In genomic region chr16:24988137-24988535, GRCh38 we compare ENCODE assay signal across 10 cellular contexts. TPM values are rescaled to one million over a fixed set of nuclear protein-coding genes. Genes with fewer than 3 reads are reported as not detected.
DNase-seq lines count a peak whose midpoint lies in the region; ATAC-seq and TF ChIP-seq lines count a peak whose summit lies in the region.
"Had no signal": no experiment of that assay in that cellular context is flagged by ENCODE, and none has a peak within 500 bp of the region (broad histone marks: within the 10 kb centered on the region; RNA-seq: fewer than 3 reads in every experiment).

No MANE protein-coding gene starts in this region.

- H3K4me1 ChIP-seq in Caco-2 (peaks cover 64% of the 10 kb centered on the region), esophagus squamous epithelium (peaks cover 22 to 100% (median 49%) of the 10 kb centered on the region in 3 donors), gastrocnemius medialis (peaks cover 95 to 96% of the 10 kb centered on the region in 2 donors), upper lobe of right lung (peaks cover 71% of the 10 kb centered on the region)

- no peaks in the 10 kb centered on the region for H3K36me3 ChIP-seq in Caco-2 (ENCODE audit: control insufficient read depth, insufficient read depth, low read length)
- H3K36me3 ChIP-seq in SK-N-MC (ENCODE audit: insufficient read depth, low read length) = no peaks in the 10 kb centered on the region
- H3K36me3 ChIP-seq in esophagus squamous epithelium = no peaks in the 10 kb centered on the region
- no peaks in the 10 kb centered on the region for H3K36me3 ChIP-seq in gastrocnemius medialis
- H3K36me3 ChIP-seq in upper lobe of right lung = no peaks in the 10 kb centered on the region

- intact Hi-C loops in Caco-2 (cut with micrococcal nuclease; ENCODE audit: unreplicated experiment) (loop anchor here (2.0 to 5.0 kb wide), 3 partner anchors 37 to 119 kb away; no protein-coding TSS in a partner anchor), esophagus squamous epithelium (cut with DNase I) (no loop called here), gastrocnemius medialis (cut with DNase I; ENCODE audit: low total_unique reads) (loop anchor here (2.0 to 10.0 kb wide), 2 partner anchors 27 to 243 kb away; partner anchors contain the start of gene ARHGAP17), upper lobe of right lung (cut with DNase I) (no loop called here)

- no TSS peak for BruUV-seq in Caco-2 (replicated peaks; lab: Mats Ljungman, UMichigan)

- peaks cover 51% of the 10 kb centered on the region for H3K4me1 Mint-ChIP-seq in Caco-2 (ENCODE audit: low read depth, unreplicated experiment)

- in situ Hi-C loops in gastrocnemius medialis (cut with MboI; ENCODE audit: low sequenced_read_pairs in 4 of 4) = no loop called here

- ATAC-seq in gastrocnemius medialis (no peak), upper lobe of right lung (no peak)

- no peak overlapping the region for H3K4me3 ChIP-seq in Caco-2 (ENCODE audit: low read depth, low read length)
- H3K4me3 ChIP-seq in SK-N-MC = peak overlapping the region; percentile 67
- peak overlapping the region in 1 of 4 donors; percentile 12 for H3K4me3 ChIP-seq in esophagus squamous epithelium
- H3K4me3 ChIP-seq in gastrocnemius medialis = peak overlapping the region in 2 of 4 donors; percentile 1 to 27
- H3K4me3 ChIP-seq in upper lobe of right lung = no peak overlapping the region

- H3K9me3 ChIP-seq in Caco-2 = no peaks in the 10 kb centered on the region
- no peaks in the 10 kb centered on the region for H3K9me3 ChIP-seq in SK-N-MC (ENCODE audit: low read depth, low read length)
- H3K9me3 ChIP-seq in esophagus squamous epithelium = no peaks in the 10 kb centered on the region
- no peaks in the 10 kb centered on the region for H3K9me3 ChIP-seq in gastrocnemius medialis
- no peaks in the 10 kb centered on the region for H3K9me3 ChIP-seq in upper lobe of right lung

- no peaks in the 10 kb centered on the region for H3K9me3 Mint-ChIP-seq in Caco-2 (ENCODE audit: unreplicated experiment)
- H3K9me3 Mint-ChIP-seq: activated T-helper 1 cell treated with anti-CD3 and anti-CD28 coated beads, Interleukin-12 subunit alpha, Interleukin-12 subunit beta, Interleukin-2, Interleukin-4 antibody, amounts not matched to agents 30 ng/mL and 10 ng/mL and 1 ng/mL, durations not matched to agents 14 hours and 24 hours and 36 hours had no signal

- peak overlapping the region; percentile 96 for H3K27ac ChIP-seq in SK-N-MC
- H3K27ac ChIP-seq in esophagus squamous epithelium = peak overlapping the region; percentile 67 to 80 (median 76)
- H3K27ac ChIP-seq in gastrocnemius medialis = peak overlapping the region; percentile 76 to 89 (median 82)
- H3K27ac ChIP-seq in upper lobe of right lung = no peak overlapping the region
- H3K27ac ChIP-seq: HL-60 had no signal

- no peak overlapping the region for H3K4me3 Mint-ChIP-seq in Caco-2 (ENCODE audit: unreplicated experiment)
- H3K4me3 Mint-ChIP-seq: activated T-helper 1 cell treated with anti-CD3 and anti-CD28 coated beads, Interleukin-12 subunit alpha, Interleukin-12 subunit beta, Interleukin-2, Interleukin-4 antibody, amounts not matched to agents 30 ng/mL and 10 ng/mL and 1 ng/mL, durations not matched to agents 14 hours and 24 hours and 36 hours had no signal

- TF ChIP-seq POLR2A in esophagus squamous epithelium (IDR thresholded peaks at IDR 0.05) (no peak), gastrocnemius medialis (IDR thresholded peaks at IDR 0.05) (no peak)

- peaks cover 28% of the 10 kb centered on the region for H3K36me3 Mint-ChIP-seq in Caco-2 (ENCODE audit: insufficient read depth, unreplicated experiment)

- TF ChIP-seq CTCF in Caco-2 (IDR thresholded peaks at IDR 0.05; ENCODE audit: insufficient read depth in 1 of 2, low read depth in 1 of 2, low read length in 1 of 2, severe bottlenecking in 1 of 2, unreplicated experiment in 1 of 2) (no peak), esophagus squamous epithelium (IDR thresholded peaks at IDR 0.05) (no peak), gastrocnemius medialis (IDR thresholded peaks at IDR 0.05 in 4 of 5, conservative IDR thresholded peaks at IDR 0.05 in 1 of 5) (no peak), upper lobe of right lung (IDR thresholded peaks at IDR 0.05) (no peak)

- POLR2A ChIA-PET in Caco-2 (lab: Charles Lee) = interaction anchor here (1.5 kb wide), 1 partner anchor 27 kb away, joined by 9 read pairs; the partner anchor contains the start of gene ARHGAP17
- POLR2A ChIA-PET in HEK293T (lab: Yijun Ruan, JAX) = interaction anchor here (1.2 to 1.6 kb wide), 3 partner anchors 32 to 238 kb away, joined by 3 to 6 read pairs (median 4); no protein-coding TSS in a partner anchor

- H3K27ac Mint-ChIP-seq in Caco-2 (ENCODE audit: unreplicated experiment) = peak overlapping the region; percentile 86
- H3K27ac Mint-ChIP-seq: activated T-helper 1 cell treated with anti-CD3 and anti-CD28 coated beads, Interleukin-12 subunit alpha, Interleukin-12 subunit beta, Interleukin-2, Interleukin-4 antibody, amounts not matched to agents 30 ng/mL and 10 ng/mL and 1 ng/mL, durations not matched to agents 14 hours and 24 hours and 36 hours had no signal

- CTCF ChIA-PET in Caco-2 (lab: Charles Lee) (no interaction called here), HEK293T (lab: Yijun Ruan, JAX) (interaction anchor here (0.6 kb wide), 1 partner anchor 11 kb away, joined by 3 read pairs; no protein-coding TSS in a partner anchor)

- peak overlapping the region; percentile 74 for H3K9ac ChIP-seq in SK-N-MC (ENCODE audit: insufficient read length)

- no peaks in the 10 kb centered on the region for H3K27me3 ChIP-seq in Caco-2 (replicated peaks; ENCODE audit: control insufficient read depth, insufficient read depth, low read length)
- H3K27me3 ChIP-seq in esophagus squamous epithelium = no peaks in the 10 kb centered on the region
- no peaks in the 10 kb centered on the region for H3K27me3 ChIP-seq in gastrocnemius medialis
- no peaks in the 10 kb centered on the region for H3K27me3 ChIP-seq in upper lobe of right lung

- no peaks in the 10 kb centered on the region for H3K27me3 Mint-ChIP-seq in Caco-2 (ENCODE audit: insufficient read depth, unreplicated experiment)

- WGBS in esophagus squamous epithelium, 2 donors = 37 to 50% methylated on average over 5 of the region's 5 CpGs

- DNase-seq in Caco-2 (no peak), SK-N-MC (ENCODE audit: low read depth, low spot score) (no peak), esophagus squamous epithelium (lab: John Stamatoyannopoulos, UW) (no peak), gastrocnemius medialis (no peak), NK-92 (lab: John Stamatoyannopoulos, UW; ENCODE audit: unreplicated experiment) (no peak), HEK293T (ENCODE audit: extremely low spot score) (no peak), upper lobe of right lung (no peak)
- no peak for DNase-seq in stimulated activated CD4-positive, alpha-beta T cell treated with anti-CD3 and anti-CD28 coated beads, Interleukin-2, amount 100 ng/mL, for 24 hours

TF ChIP-seq in HEK293T, 16 proteins besides CTCF, POLR2A, EP300 and RAD21:
- TF ChIP-seq ARNT (IDR thresholded peaks at IDR 0.05) (no peak), SP1 (IDR thresholded peaks at IDR 0.05) (no peak)

RNA-seq across cellular contexts. Expression of gene ARHGAP17, which starts 27.0 kb away (rescaled TPM):
- 134 and 142 TPM in 2 replicates for total RNA-seq in Caco-2 (2022)
- 10 to 100 TPM; 36.2 to 48.1 (median 43.2) TPM for total RNA-seq in esophagus squamous epithelium
- total RNA-seq in gastrocnemius medialis = 10 to 100 TPM; 20.0 to 31.5 (median 28.0) TPM
- total RNA-seq in upper lobe of right lung = 81.6 TPM

Comparison
In these comparisons a context has a peak if more than half of its experiments do, and no peak if none do; other contexts are left out.
1. intact Hi-C loops: an anchor here in Caco-2 (2.0 to 5.0 kb wide) and gastrocnemius medialis (2.0 to 10.0 kb wide); none called in esophagus squamous epithelium and upper lobe of right lung.